11 cellular contexts compared by ENCODE assay signal in the genomic region with DNA sequence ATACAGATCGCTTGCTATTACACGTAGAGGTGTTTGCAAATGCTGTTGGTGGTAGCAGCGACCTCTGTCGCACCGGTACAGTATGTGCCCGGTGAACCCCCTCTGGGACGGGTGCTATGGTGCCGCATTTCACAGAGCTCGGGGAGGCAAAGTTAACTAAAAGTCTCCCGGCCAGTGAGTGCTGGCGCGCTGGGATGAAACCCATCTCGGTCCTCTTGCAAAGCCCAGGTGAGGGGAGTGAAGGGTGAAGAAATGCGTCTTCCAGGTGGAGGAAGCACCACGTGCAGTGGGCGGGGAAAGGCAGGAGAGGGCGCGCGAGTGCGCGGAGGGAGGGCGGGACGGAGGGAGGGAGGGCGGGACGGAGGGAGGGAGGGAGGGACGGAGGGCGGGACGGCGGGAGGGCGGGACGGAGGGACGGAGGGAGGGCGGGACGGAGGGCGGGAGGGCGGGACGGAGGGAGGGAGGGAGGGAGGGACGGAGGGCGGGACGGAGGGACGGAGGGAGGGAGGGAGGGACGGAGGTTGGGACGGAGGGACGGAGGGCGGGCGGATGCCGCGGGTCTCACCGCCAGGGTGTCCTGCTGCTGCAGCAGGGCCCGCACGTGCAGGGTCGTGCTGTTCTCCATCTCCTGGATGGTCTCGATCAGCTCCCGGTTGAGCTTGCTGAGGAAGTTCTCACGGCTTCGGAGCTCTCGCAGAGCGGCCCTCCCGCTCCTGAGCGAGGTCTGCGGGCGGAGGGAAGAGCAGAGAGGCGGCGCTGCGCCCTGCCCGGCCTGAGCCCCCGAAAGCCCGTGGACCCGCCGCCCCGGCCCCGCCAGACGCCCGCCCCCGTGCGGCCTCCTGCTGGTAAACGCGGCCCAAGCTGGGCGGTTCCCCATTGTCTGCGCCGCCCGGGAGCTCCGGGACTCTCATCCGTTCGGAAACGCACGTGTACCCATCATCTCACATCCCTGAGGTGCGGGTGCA. TPM values are rescaled to one million over a fixed set of nuclear protein-coding genes. Genes with fewer than 3 reads are reported as not detected.
DNase-seq lines count a peak whose midpoint lies in the region; ATAC-seq and TF ChIP-seq lines count a peak whose summit lies in the region.
"Had no signal": no experiment of that assay in that cellular context is flagged by ENCODE, and none has a peak within 500 bp of the region (broad histone marks: within the 10 kb centered on the region; RNA-seq: fewer than 3 reads in every experiment).

No MANE protein-coding gene starts in this region.

- DNase-seq in CD8-positive, alpha-beta T cell: no peak
- DNase-seq in body of pancreas (peak in 1 of 4 donors; percentile 34), heart right ventricle (peak; percentile 33 to 47), neuronal stem cell (ENCODE audit: low spot score) (no peak), NCI-H1436 (lab: John Stamatoyannopoulos, UW) (no peak), superior temporal gyrus (ENCODE audit: extremely low spot score) (no peak)
- DNase-seq: transverse colon had no signal

- no peaks in the 10 kb centered on the region for H3K79me1 ChIP-seq in neuronal stem cell (ENCODE audit: low read depth, low read length)

- CTCF ChIA-PET in CD8-positive, alpha-beta T cell (lab: Charles Lee): interaction anchor here (1.1 to 2.4 kb wide), 5 partner anchors 12 to 70 kb away, joined by 3 to 7 read pairs (median 5); no protein-coding TSS in a partner anchor

- H3K23ac ChIP-seq in neuronal stem cell (ENCODE audit: low read depth, low read length, poor library complexity): no peak overlapping the region

- POLR2A ChIA-PET in CD8-positive, alpha-beta T cell (lab: Charles Lee): no interaction called here

- TF ChIP-seq CTCF in CD8-positive, alpha-beta T cell (IDR thresholded peaks at IDR 0.05): no peak
- no peak for TF ChIP-seq CTCF in body of pancreas (IDR thresholded peaks at IDR 0.05)
- TF ChIP-seq CTCF in heart right ventricle (IDR thresholded peaks at IDR 0.05): peak in 4 of 9 donors; percentile 14 to 34 (median 26)

- H3K4me2 ChIP-seq in neuronal stem cell (ENCODE audit: insufficient read depth, low read length, poor library complexity, severe bottlenecking): no peak overlapping the region
- H3K4me2 ChIP-seq: BLaER1 treated with 17β-estradiol and CSF1 and Interleukin-3, amounts not matched to agents 10 nM and 100 nM had no signal

- H2AK5ac ChIP-seq in neuronal stem cell (ENCODE audit: low read depth, low read length): no peak overlapping the region

- H2BK15ac ChIP-seq in neuronal stem cell (ENCODE audit: low read length): no peak overlapping the region

- peaks cover 25% of the 10 kb centered on the region for H3K36me3 Mint-ChIP-seq in CD8-positive, alpha-beta T cell

- no peak overlapping the region for H3K18ac ChIP-seq in neuronal stem cell (ENCODE audit: low read length)

- intact Hi-C loops in CD8-positive, alpha-beta T cell (cut with DNase I, micrococcal nuclease): no loop called here
- intact Hi-C loops in body of pancreas (cut with DNase I) (no loop called here), heart right ventricle (cut with DNase I) (loop anchor here in 4 of 10 donors (5.0 to 10.0 kb wide), 3 partner anchors 46 to 56 kb away; partner anchors contain the start of gene SOX12 (in 3 of the 4))

- H3K4me1 Mint-ChIP-seq in CD8-positive, alpha-beta T cell (ENCODE audit: low read depth): no peaks in the 10 kb centered on the region

- peak overlapping the region; percentile 39 for H3K4me3 Mint-ChIP-seq in CD8-positive, alpha-beta T cell

- no peak overlapping the region for H2BK120ac ChIP-seq in neuronal stem cell (ENCODE audit: low read depth, low read length)

- H3K27ac Mint-ChIP-seq in CD8-positive, alpha-beta T cell: no peak overlapping the region

- no peaks in the 10 kb centered on the region for H3K27me3 Mint-ChIP-seq in CD8-positive, alpha-beta T cell (ENCODE audit: low read depth)

- no peak overlapping the region for H3K4ac ChIP-seq in neuronal stem cell (ENCODE audit: low read length)

- H3K27ac ChIP-seq in CD8-positive, alpha-beta T cell (ENCODE audit: low read depth, low read length): no peak overlapping the region
- H3K27ac ChIP-seq in body of pancreas (no peak overlapping the region), heart right ventricle (peak overlapping the region in 3 of 10 donors; percentile 31 to 40 (median 39)), neuronal stem cell (replicated peaks; ENCODE audit: low read length) (no peak overlapping the region)
- H3K27ac ChIP-seq: BLaER1 treated with 17β-estradiol and CSF1 and Interleukin-3, amounts not matched to agents 10 nM and 100 nM; transverse colon had no signal

- H3K9me3 ChIP-seq in CD8-positive, alpha-beta T cell (ENCODE audit: low read length): no peaks in the 10 kb centered on the region
- H3K9me3 ChIP-seq in body of pancreas (no peaks in the 10 kb centered on the region), heart right ventricle (no peaks in the 10 kb centered on the region), neuronal stem cell (replicated peaks in 1 of 2; ENCODE audit: control insufficient read depth in 2 of 2, insufficient read depth in 1 of 2, low read depth in 1 of 2, low read length in 2 of 2) (no peaks in the 10 kb centered on the region)
- H3K9me3 ChIP-seq: transverse colon had no signal

- H2AFZ ChIP-seq in neuronal stem cell (ENCODE audit: low read length): no peak overlapping the region

- H2BK12ac ChIP-seq in neuronal stem cell (ENCODE audit: low read length): peak overlapping the region; percentile 78

- no peak overlapping the region for H3K4me3 ChIP-seq in CD8-positive, alpha-beta T cell (ENCODE audit: low read depth, low read length)
- H3K4me3 ChIP-seq in body of pancreas (no peak overlapping the region), heart right ventricle (peak overlapping the region in 8 of 10 donors; percentile 16 to 45 (median 34)), neuronal stem cell (ENCODE audit: low read length in 2 of 2) (no peak overlapping the region)
- H3K4me3 ChIP-seq: BLaER1 treated with 17β-estradiol and CSF1 and Interleukin-3, amounts not matched to agents 10 nM and 100 nM; transverse colon had no signal

- H3K14ac ChIP-seq in neuronal stem cell (ENCODE audit: low read length): no peak overlapping the region

- no peaks in the 10 kb centered on the region for H3K9me3 Mint-ChIP-seq in CD8-positive, alpha-beta T cell

- no peak overlapping the region for H2BK5ac ChIP-seq in neuronal stem cell (ENCODE audit: low read length)

- no peak overlapping the region for H4K91ac ChIP-seq in neuronal stem cell (ENCODE audit: low read depth, low read length, poor library complexity)

- H3K36me3 ChIP-seq in CD8-positive, alpha-beta T cell (ENCODE audit: insufficient read depth, low read length): no peaks in the 10 kb centered on the region
- H3K36me3 ChIP-seq in body of pancreas (replicated peaks in 1 of 2; ENCODE audit: insufficient read depth in 1 of 2, low read depth in 2 of 2): peaks cover 2 to 5% of the 10 kb centered on the region in 2 donors
- H3K36me3 ChIP-seq in heart right ventricle: peaks cover 0 to 69% (median 4%) of the 10 kb centered on the region in 9 donors
- H3K36me3 ChIP-seq in neuronal stem cell (replicated peaks in 1 of 2; ENCODE audit: control insufficient read depth in 2 of 2, insufficient read depth in 2 of 2, low read length in 2 of 2): peaks cover 39 to 88% of the 10 kb centered on the region in 2 donors

- H3K27me3 ChIP-seq in CD8-positive, alpha-beta T cell (ENCODE audit: insufficient read depth, low read length): no peaks in the 10 kb centered on the region
- H3K27me3 ChIP-seq in body of pancreas (no peaks in the 10 kb centered on the region), heart right ventricle (no peaks in the 10 kb centered on the region), neuronal stem cell (ENCODE audit: control insufficient read depth in 3 of 3, insufficient read depth in 3 of 3, low read depth in 1 of 3, low read length in 3 of 3) (no peaks in the 10 kb centered on the region)
- H3K27me3 ChIP-seq: BLaER1 treated with 17β-estradiol and CSF1 and Interleukin-3, amounts not matched to agents 10 nM and 100 nM; transverse colon had no signal

- no peak overlapping the region for H4K8ac ChIP-seq in neuronal stem cell (ENCODE audit: low read depth, low read length)

- H3K4me1 ChIP-seq in CD8-positive, alpha-beta T cell (ENCODE audit: insufficient read depth, low read length): no peaks in the 10 kb centered on the region
- H3K4me1 ChIP-seq in body of pancreas (no peaks in the 10 kb centered on the region), heart right ventricle (no peaks in the 10 kb centered on the region), neuronal stem cell (ENCODE audit: control insufficient read depth in 2 of 2, insufficient read depth in 1 of 2, low read depth in 1 of 2, low read length in 2 of 2) (no peaks in the 10 kb centered on the region)
- H3K4me1 ChIP-seq: transverse colon had no signal

- no peak for TF ChIP-seq POLR2A in body of pancreas (IDR thresholded peaks at IDR 0.05)

- H3K9ac ChIP-seq in neuronal stem cell (ENCODE audit: low read depth, low read length, poor library complexity): no peak overlapping the region
- H3K9ac ChIP-seq: BLaER1 treated with 17β-estradiol and CSF1 and Interleukin-3, amounts not matched to agents 10 nM and 100 nM had no signal

- 81 to 86% methylated on average over 46 to 53 of the region's 88 CpGs for WGBS in body of pancreas, 2 donors
- 50 to 60% methylated on average over 63 to 83 of the region's 88 CpGs for WGBS in heart right ventricle, 2 donors
- no CpG with 5 or more reads among the region's 88 CpGs for WGBS in neuronal stem cell (ENCODE audit: extremely low coverage in 2 of 2, insufficient read length in 2 of 2, insufficient replicate concordance in 1 of 2), 2 donors

- ATAC-seq in CD8-positive, alpha-beta T cell: no peak
- ATAC-seq in body of pancreas (peak; percentile 30), heart right ventricle (peak; percentile 21 to 64 (median 50)), GM21825 (IDR thresholded peaks at IDR 0.05; ENCODE audit: unreplicated experiment) (no peak), HG03457 (IDR thresholded peaks at IDR 0.05; ENCODE audit: unreplicated experiment) (no peak)

RNA-seq across cellular contexts. Expression of gene C20orf96, which starts 11.7 kb away (rescaled TPM):
- total RNA-seq in CD8-positive, alpha-beta T cell: 1 to 10 TPM; 1.9 to 2.6 TPM
- total RNA-seq in body of pancreas (1 to 10 TPM in 1 of 2 donors, under 1 TPM in 1; 0.33 to 1.8 TPM), heart right ventricle (1 to 10 TPM; 3.1 to 5.5 (median 4.5) TPM)
- polyA plus RNA-seq in heart right ventricle: 1 to 10 TPM; 3.5 to 4.1 TPM
- polyA plus RNA-seq in neuronal stem cell (2013, experiment 1 of 2): 23.9 TPM
- 23.8 TPM for polyA plus RNA-seq in neuronal stem cell (2013, experiment 2 of 2)

RNA-seq across cellular contexts. Expression of gene ZCCHC3, which starts 18.5 kb away (rescaled TPM):
- 10 to 100 TPM; 21.8 to 22.0 TPM for total RNA-seq in CD8-positive, alpha-beta T cell
- 10 to 100 TPM; 12.2 to 16.5 TPM for total RNA-seq in body of pancreas
- total RNA-seq in heart right ventricle: 10 to 100 TPM in 7 of 10 donors, 1 to 10 TPM in 3; 8.2 to 12.8 (median 10.7) TPM
- polyA plus RNA-seq in heart right ventricle: 10 to 100 TPM in 1 of 2 donors, 1 to 10 TPM in 1; 7.7 to 10.8 TPM
- 40.2 TPM for polyA plus RNA-seq in neuronal stem cell (2013, experiment 1 of 2)
- polyA plus RNA-seq in neuronal stem cell (2013, experiment 2 of 2): 40.1 TPM

RNA-seq across cellular contexts. Expression of gene DEFB132, which starts 21.4 kb away (rescaled TPM):
- total RNA-seq in CD8-positive, alpha-beta T cell: not detected
- not detected for total RNA-seq in body of pancreas
- under 1 TPM in 2 of 10 donors, not detected in 8; 0.12 to 0.30 TPM for total RNA-seq in heart right ventricle
- polyA plus RNA-seq in heart right ventricle: not detected
- polyA plus RNA-seq in neuronal stem cell (2013, experiment 1 of 2): not detected
- polyA plus RNA-seq in neuronal stem cell (2013, experiment 2 of 2): not detected
- total RNA-seq: epithelial cell of proximal tubule, transverse colon had no signal

RNA-seq across cellular contexts. Expression of gene SOX12, which starts 46.5 kb away (rescaled TPM):
- total RNA-seq in CD8-positive, alpha-beta T cell: 10 to 100 TPM; 10.3 to 11.1 TPM
- total RNA-seq in body of pancreas (10 to 100 TPM in 1 of 2 donors, 1 to 10 TPM in 1; 6.2 to 17.1 TPM), heart right ventricle (10 to 100 TPM in 6 of 10 donors, 1 to 10 TPM in 4; 7.2 to 16.5 (median 10.9) TPM)
- polyA plus RNA-seq in heart right ventricle: 1 to 10 TPM; 4.5 to 5.2 TPM
- 52.4 TPM for polyA plus RNA-seq in neuronal stem cell (2013, experiment 1 of 2)
- polyA plus RNA-seq in neuronal stem cell (2013, experiment 2 of 2): 51.5 TPM

RNA-seq across cellular contexts. Expression of gene DEFB129, which starts 51.8 kb away (rescaled TPM):
- total RNA-seq in CD8-positive, alpha-beta T cell: not detected
- not detected for total RNA-seq in body of pancreas
- not detected for total RNA-seq in heart right ventricle
- polyA plus RNA-seq in heart right ventricle: not detected
- polyA plus RNA-seq in neuronal stem cell (2013, experiment 1 of 2): not detected
- not detected for polyA plus RNA-seq in neuronal stem cell (2013, experiment 2 of 2)
- total RNA-seq: epithelial cell of proximal tubule, transverse colon had no signal

Comparison
In these comparisons a context has a peak if more than half of its experiments do, and no peak if none do; other contexts are left out.
1. ATAC-seq: peak in body of pancreas (single experiment) and heart right ventricle (8 of 8); none in CD8-positive, alpha-beta T cell (single experiment), GM21825 (single experiment) and HG03457 (single experiment).
2. DNase-seq: peak in heart right ventricle (2 of 2); none in CD8-positive, alpha-beta T cell (0 of 7), neuronal stem cell (single experiment), NCI-H1436 (single experiment) and superior temporal gyrus (single experiment).
3. H3K4me3 ChIP-seq: peak in heart right ventricle (8 of 10); none in CD8-positive, alpha-beta T cell (single experiment), body of pancreas (0 of 2) and neuronal stem cell (0 of 2).